9 cellular contexts compared by ENCODE assay signal in the genomic region with DNA sequence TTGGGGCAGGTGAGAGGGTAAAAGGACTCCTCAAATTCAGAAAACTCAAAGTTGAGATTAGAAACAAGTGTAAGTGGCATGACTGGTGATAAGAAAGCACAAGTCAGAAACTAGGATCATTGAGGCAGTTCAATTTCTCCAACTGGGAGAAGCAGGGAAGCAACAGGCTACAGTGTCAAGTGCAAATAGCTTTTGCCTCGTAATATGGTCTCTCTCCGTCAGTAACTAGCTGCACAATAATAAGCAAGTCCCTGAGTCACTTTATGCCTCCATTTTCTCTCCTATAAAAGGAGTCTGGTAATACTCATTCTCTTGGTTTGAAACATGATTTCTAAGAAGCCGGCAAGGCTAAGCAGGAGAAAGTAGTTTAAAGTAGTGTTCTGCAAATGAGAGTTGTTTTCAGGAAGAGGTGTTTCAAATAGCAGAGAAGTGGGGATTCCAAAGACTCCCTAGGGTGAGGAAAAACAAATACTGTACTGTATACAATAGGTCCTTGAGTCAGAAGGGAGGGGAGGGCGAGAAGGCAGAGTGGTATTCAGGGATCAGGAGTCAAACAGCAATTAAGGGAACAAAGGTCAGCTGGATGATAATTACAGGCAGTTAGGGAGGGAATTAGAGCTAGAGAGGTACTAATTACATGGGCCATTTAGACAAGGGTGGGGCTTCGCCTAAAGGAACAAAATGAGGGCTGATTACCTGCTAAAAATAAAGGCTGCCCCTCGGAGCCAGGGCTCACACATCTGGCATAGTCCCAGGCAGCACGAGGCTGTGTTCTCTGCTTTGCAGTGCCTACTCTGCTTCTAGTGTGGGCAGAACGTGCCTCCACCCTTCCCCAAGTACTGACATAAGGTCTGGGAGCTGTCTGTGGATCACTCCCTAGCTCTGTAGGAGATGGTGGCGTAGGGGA.
A peak's percentile ranks its signal among the peaks of the same experiment; 100 is the strongest.
DNase-seq lines count a peak whose midpoint lies in the region; ATAC-seq, FAIRE-seq and TF ChIP-seq lines count a peak whose summit lies in the region.
"Had no signal": no experiment of that assay in that cellular context is flagged by ENCODE, and none has a peak within 500 bp of the region (broad histone marks: within the 10 kb centered on the region; RNA-seq: fewer than 3 reads in every experiment).

No MANE protein-coding gene starts in this region.

- H2AFZ ChIP-seq in astrocyte (ENCODE audit: low read depth, low read length) = peak overlapping the region; percentile 40

- H3K4me1 ChIP-seq in astrocyte (ENCODE audit: insufficient read depth, low read length) (no peaks in the 10 kb centered on the region), muscle layer of duodenum (ENCODE audit: control insufficient read depth in 1 of 2, insufficient read depth in 2 of 2, low read length in 2 of 2) (no peaks in the 10 kb centered on the region)

- H3K27ac Mint-ChIP-seq in astrocyte (ENCODE audit: unreplicated experiment) = no peak overlapping the region
- H3K27ac Mint-ChIP-seq: immature natural killer cell had no signal

- no peaks in the 10 kb centered on the region for H3K36me3 Mint-ChIP-seq in astrocyte (ENCODE audit: low read depth, unreplicated experiment)
- H3K36me3 Mint-ChIP-seq: immature natural killer cell had no signal

- H3K27me3 ChIP-seq in astrocyte (ENCODE audit: insufficient read depth, low read length) (no peaks in the 10 kb centered on the region), muscle layer of duodenum (ENCODE audit: low read depth, low read length) (no peaks in the 10 kb centered on the region)

- no peaks in the 10 kb centered on the region for H3K79me2 ChIP-seq in astrocyte (ENCODE audit: insufficient read depth, low read length)

- H3K4me3 ChIP-seq in astrocyte (ENCODE audit: insufficient read depth, low read depth, low read length) (no peak overlapping the region), muscle layer of duodenum (ENCODE audit: low read depth in 1 of 2, low read length in 2 of 2) (no peak overlapping the region)

- no peak for ATAC-seq in HG02970 (IDR thresholded peaks at IDR 0.05; ENCODE audit: low FRiP score, unreplicated experiment)
- no peak for ATAC-seq in HG03571 (IDR thresholded peaks at IDR 0.05; ENCODE audit: unreplicated experiment)

- TF ChIP-seq CTCF in astrocyte (IDR thresholded peaks at IDR 0.05; ENCODE audit: insufficient read depth, low read depth, low read length) = no peak

- H3K9ac ChIP-seq in astrocyte (ENCODE audit: low read length) = no peak overlapping the region

- no peaks in the 10 kb centered on the region for H3K36me3 ChIP-seq in astrocyte (ENCODE audit: insufficient read depth, low read length)
- H3K36me3 ChIP-seq in muscle layer of duodenum (ENCODE audit: control insufficient read depth in 1 of 2, insufficient read depth in 2 of 2, low read length in 2 of 2) = no peaks in the 10 kb centered on the region

- H3K27me3 Mint-ChIP-seq in astrocyte (ENCODE audit: low read depth, unreplicated experiment) = peaks cover 2% of the 10 kb centered on the region

- H3K4me2 ChIP-seq in astrocyte (ENCODE audit: low read length) = peak overlapping the region; percentile 32

- no peak overlapping the region for H3K4me3 Mint-ChIP-seq in astrocyte (ENCODE audit: unreplicated experiment)
- H3K4me3 Mint-ChIP-seq: immature natural killer cell had no signal

- H3K27ac ChIP-seq in astrocyte (ENCODE audit: low read depth, low read length) = no peak overlapping the region
- peak overlapping the region; percentile 35 for H3K27ac ChIP-seq in muscle layer of duodenum (ENCODE audit: low read length)

- peaks cover 8% of the 10 kb centered on the region for H3K4me1 Mint-ChIP-seq in astrocyte (ENCODE audit: low read depth, unreplicated experiment)
- H3K4me1 Mint-ChIP-seq: immature natural killer cell had no signal

- H3K9me3 Mint-ChIP-seq in astrocyte (ENCODE audit: unreplicated experiment) = peaks cover 5% of the 10 kb centered on the region

- H4K20me1 ChIP-seq in astrocyte (ENCODE audit: insufficient read depth, low read length) = no peaks in the 10 kb centered on the region

- FAIRE-seq in astrocyte (lab: Jason Lieb, UNC) (no peak), HTR-8/SVneo (lab: Jason Lieb, UNC) (no peak)

- DNase-seq in Daoy (ENCODE audit: low read depth) (peak; percentile 45), NCI-H1436 (lab: John Stamatoyannopoulos, UW) (peak; percentile 79), astrocyte (ENCODE audit: low read depth) (no peak), medulla oblongata (ENCODE audit: extremely low spot score) (no peak), HTR-8/SVneo (ENCODE audit: insufficient read length, low spot score) (no peak)
- DNase-seq: immature natural killer cell had no signal

- H3K9me3 ChIP-seq in astrocyte (ENCODE audit: insufficient read depth, low read depth, low read length) (no peaks in the 10 kb centered on the region), muscle layer of duodenum (ENCODE audit: control insufficient read depth in 1 of 2, low read length in 2 of 2) (peaks cover 0 to 4% of the 10 kb centered on the region in 2 donors)

Comparison
In these comparisons a context has a peak if more than half of its experiments do, and no peak if none do; other contexts are left out.
1. DNase-seq: peak in Daoy (single experiment) and NCI-H1436 (single experiment); none in astrocyte (single experiment), medulla oblongata (single experiment) and HTR-8/SVneo (single experiment).